In the genomic region with DNA sequence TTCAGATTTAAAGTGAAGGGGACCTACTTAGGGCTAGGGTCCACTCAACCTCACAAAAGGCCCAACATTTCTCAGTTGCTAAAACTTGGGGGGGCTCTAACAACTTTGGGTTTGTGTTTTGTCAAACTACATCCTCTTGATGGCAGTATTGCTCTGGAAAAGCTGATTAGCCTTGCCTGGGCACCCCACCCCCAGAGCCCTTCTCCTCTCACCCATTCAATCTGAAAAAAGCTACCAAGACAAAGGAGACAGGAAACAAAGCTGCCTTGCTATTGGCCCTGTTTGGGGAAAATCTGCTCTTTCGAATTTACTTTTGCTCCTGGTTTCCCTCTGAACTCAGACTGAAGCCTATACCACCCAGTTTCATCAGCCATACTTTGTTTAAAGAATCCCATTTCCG, we compare ENCODE assay signal across 9 cellular contexts.
DNase-seq lines count a peak whose midpoint lies in the region; ATAC-seq and TF ChIP-seq lines count a peak whose summit lies in the region.
"Had no signal": no experiment of that assay in that cellular context is flagged by ENCODE, and none has a peak within 500 bp of the region (broad histone marks: within the 10 kb centered on the region; RNA-seq: fewer than 3 reads in every experiment).

No MANE protein-coding gene starts in this region.

- TF ChIP-seq CTCF in GM12873 (IDR thresholded peaks at IDR 0.05; ENCODE audit: insufficient read depth, low read depth, low read length, missing control alignments): peak; percentile 60
- TF ChIP-seq CTCF in SU-DHL-6 (IDR thresholded peaks at IDR 0.05; ENCODE audit: insufficient read depth, low read length, poor library complexity, severe bottlenecking): peak; percentile 22
- peak; percentile 13 for TF ChIP-seq CTCF in fibroblast of mammary gland (conservative IDR thresholded peaks at IDR 0.05; ENCODE audit: control insufficient read depth, insufficient read depth, low read depth, low read length)

- no peak overlapping the region for H3K9ac ChIP-seq in SU-DHL-6 (ENCODE audit: low read length)

- H3F3A ChIP-seq in SU-DHL-6 (ENCODE audit: insufficient read depth): no peaks in the 10 kb centered on the region

- no peaks in the 10 kb centered on the region for H3K36me3 ChIP-seq in SU-DHL-6 (ENCODE audit: low read length)

- H4K20me1 ChIP-seq in SU-DHL-6 (ENCODE audit: low read depth, low read length): no peaks in the 10 kb centered on the region

- no peaks in the 10 kb centered on the region for H3K9me3 ChIP-seq in SU-DHL-6 (ENCODE audit: insufficient read depth, low read length)

- no peaks in the 10 kb centered on the region for H3K79me2 ChIP-seq in SU-DHL-6 (ENCODE audit: insufficient read depth, low read length)

- H3K4me3 ChIP-seq in SU-DHL-6 (ENCODE audit: insufficient read depth, low read length, poor library complexity, severe bottlenecking) (no peak overlapping the region), fibroblast of mammary gland (ENCODE audit: control insufficient read depth, low read depth, low read length) (no peak overlapping the region)

- no peaks in the 10 kb centered on the region for H3K27me3 ChIP-seq in SU-DHL-6 (ENCODE audit: low read length)

- H2AFZ ChIP-seq in SU-DHL-6 (ENCODE audit: low read depth, low read length, severe bottlenecking): no peak overlapping the region

- no peak for DNase-seq in fibroblast of mammary gland (ENCODE audit: low read depth)
- peak; percentile 36 for DNase-seq in stimulated activated naive CD8-positive, alpha-beta T cell treated with anti-CD3 and anti-CD28 coated beads, Interleukin-15, Interleukin-2, amounts not matched to agents 100 U/mL and 50 U/mL, for 24 hours
- no peak for DNase-seq in NCI-H2196 (lab: John Stamatoyannopoulos, UW; ENCODE audit: unreplicated experiment)
- no peak for DNase-seq in SKM-1 treated with dmso at 0.1 percent for 144 hours (lab: John Stamatoyannopoulos, UW; ENCODE audit: unreplicated experiment)

- H3K4me2 ChIP-seq in SU-DHL-6 (ENCODE audit: low read depth, low read length, poor library complexity, severe bottlenecking): no peak overlapping the region

- no peak overlapping the region for H3K27ac ChIP-seq in SU-DHL-6 (ENCODE audit: low read depth, low read length)

- H3K9me2 ChIP-seq in SU-DHL-6 (replicated peaks; ENCODE audit: insufficient read depth, low read length): no peaks in the 10 kb centered on the region

- ATAC-seq in GM21390 (IDR thresholded peaks at IDR 0.05; ENCODE audit: unreplicated experiment): peak; percentile 53
- ATAC-seq in HG03571 (IDR thresholded peaks at IDR 0.05; ENCODE audit: unreplicated experiment): peak; percentile 46
- ATAC-seq in stimulated activated naive CD8-positive, alpha-beta T cell treated with anti-CD3 and anti-CD28 coated beads, Interleukin-15, Interleukin-2, amounts not matched to agents 100 U/mL and 50 U/mL, for 24 hours: peak; percentile 61
- ATAC-seq: right cardiac atrium had no signal
